14 cellular contexts compared by ENCODE assay signal in the genomic region with DNA sequence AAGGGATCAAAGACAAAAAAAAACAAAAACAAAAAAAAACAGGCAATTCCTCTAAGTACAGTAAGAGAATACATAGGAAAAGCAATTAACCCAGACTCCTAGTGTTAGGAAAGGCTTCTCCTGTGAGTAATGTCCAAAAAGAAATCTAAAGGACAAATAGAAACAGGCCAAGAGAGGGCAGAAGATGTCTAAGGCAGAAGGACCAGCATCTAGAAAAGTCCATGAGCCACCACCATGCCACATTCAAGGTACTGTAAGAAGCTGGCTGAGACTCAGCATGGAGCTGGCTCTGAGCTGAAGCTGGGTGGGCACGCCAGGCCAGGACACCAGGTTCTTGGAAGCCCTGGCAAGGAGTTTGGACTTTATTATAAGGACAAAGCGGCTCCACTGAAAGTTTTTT.
DNase-seq lines count a peak whose midpoint lies in the region; TF ChIP-seq lines count a peak whose summit lies in the region.
"Had no signal": no experiment of that assay in that cellular context is flagged by ENCODE, and none has a peak within 500 bp of the region (broad histone marks: within the 10 kb centered on the region; RNA-seq: fewer than 3 reads in every experiment).

No MANE protein-coding gene starts in this region.

- H3K4me3 ChIP-seq in HAP-1 (no peak overlapping the region), Peyer's patch (no peak overlapping the region)
- H3K4me3 ChIP-seq: BLaER1, prostate gland, tibial nerve had no signal

- no peaks in the 10 kb centered on the region for H3K36me3 ChIP-seq in HAP-1 (replicated peaks)
- no peaks in the 10 kb centered on the region for H3K36me3 ChIP-seq in Peyer's patch
- H3K36me3 ChIP-seq: BLaER1, prostate gland, tibial nerve had no signal

- H3K9me3 ChIP-seq in HAP-1 (no peaks in the 10 kb centered on the region), Peyer's patch (no peaks in the 10 kb centered on the region)
- H3K9me3 ChIP-seq: BLaER1, prostate gland, tibial nerve had no signal

- no peaks in the 10 kb centered on the region for H3K36me3 Mint-ChIP-seq in activated CD4-positive, alpha-beta memory T cell treated with anti-CD3 and anti-CD28 coated beads, Interleukin-2, amount 10 ng/mL, durations not matched to agents 7 days and 5 days (ENCODE audit: low read depth)

- no peaks in the 10 kb centered on the region for H3K4me1 ChIP-seq in HAP-1
- H3K4me1 ChIP-seq in Peyer's patch: peaks cover 0 to 7% (median 0%) of the 10 kb centered on the region in 4 donors
- H3K4me1 ChIP-seq: prostate gland had no signal

- H3K4me1 Mint-ChIP-seq in activated CD4-positive, alpha-beta memory T cell treated with anti-CD3 and anti-CD28 coated beads, Interleukin-2, amount 10 ng/mL, durations not matched to agents 7 days and 5 days: peaks cover 28% of the 10 kb centered on the region

- H3K27me3 ChIP-seq in HAP-1 (ENCODE audit: low read depth) (no peaks in the 10 kb centered on the region), Peyer's patch (no peaks in the 10 kb centered on the region)
- H3K27me3 ChIP-seq: BLaER1, tibial nerve had no signal

- no peak overlapping the region for H3K27ac ChIP-seq in 22Rv1
- no peak overlapping the region for H3K27ac ChIP-seq in Peyer's patch
- H3K27ac ChIP-seq: BLaER1, prostate gland, tibial nerve had no signal

- TF ChIP-seq CTCF in 22Rv1 (IDR thresholded peaks at IDR 0.05): peak; percentile 21
- peak in 1 of 6 experiments; percentile 46 for TF ChIP-seq CTCF in Peyer's patch (IDR thresholded peaks at IDR 0.05)

- no peaks in the 10 kb centered on the region for H3K9me3 Mint-ChIP-seq in activated CD4-positive, alpha-beta memory T cell treated with anti-CD3 and anti-CD28 coated beads, Interleukin-2, amount 10 ng/mL, durations not matched to agents 7 days and 5 days

- H3K4me3 Mint-ChIP-seq in activated CD4-positive, alpha-beta memory T cell treated with anti-CD3 and anti-CD28 coated beads, Interleukin-2, amount 10 ng/mL, durations not matched to agents 7 days and 5 days: no peak overlapping the region

- peak; percentile 65 for DNase-seq in EH (ENCODE audit: low read depth)
- peak; percentile 33 for DNase-seq in NOMO-1 treated with dmso at 0.1 percent for 144 hours (lab: John Stamatoyannopoulos, UW; ENCODE audit: unreplicated experiment)
- peak; percentile 31 for DNase-seq in fibroblast of peridontal ligament (ENCODE audit: extremely low read depth)
- no peak for DNase-seq in HAP-1 (ENCODE audit: low spot score in 2 of 2)
- DNase-seq in Peyer's patch: no peak
- DNase-seq in NCI-H2171 (lab: John Stamatoyannopoulos, UW): no peak
- no peak for DNase-seq in activated CD4-positive, alpha-beta memory T cell treated with anti-CD3 and anti-CD28 coated beads, Interleukin-2, amount 10 ng/mL, durations not matched to agents 7 days and 5 days
- DNase-seq: activated naive CD4-positive, alpha-beta T cell; effector memory CD4-positive, alpha-beta T cell; NCI-H187 had no signal

- in situ Hi-C loops in HAP-1 (cut with MboI; ENCODE audit: low sequenced_read_pairs): no loop called here

- CTCF ChIA-PET in activated CD4-positive, alpha-beta memory T cell treated with anti-CD3 and anti-CD28 coated beads, Interleukin-2, amount 10 ng/mL, durations not matched to agents 7 days and 5 days (lab: Charles Lee): interaction anchor here (0.9 to 1.7 kb wide), 2 partner anchors 10 to 19 kb away, joined by 3 to 4 read pairs; no protein-coding TSS in a partner anchor

- H3K27ac Mint-ChIP-seq in activated CD4-positive, alpha-beta memory T cell treated with anti-CD3 and anti-CD28 coated beads, Interleukin-2, amount 10 ng/mL, durations not matched to agents 7 days and 5 days: no peak overlapping the region

- POLR2A ChIA-PET in activated CD4-positive, alpha-beta memory T cell treated with anti-CD3 and anti-CD28 coated beads, Interleukin-2, amount 10 ng/mL, durations not matched to agents 7 days and 5 days (lab: Charles Lee): no interaction called here

- TF ChIP-seq POLR2A in Peyer's patch (IDR thresholded peaks at IDR 0.05): no peak

- peaks cover 2% of the 10 kb centered on the region for H3K27me3 Mint-ChIP-seq in activated CD4-positive, alpha-beta memory T cell treated with anti-CD3 and anti-CD28 coated beads, Interleukin-2, amount 10 ng/mL, durations not matched to agents 7 days and 5 days

Comparison
In these comparisons a context has a peak if more than half of its experiments do, and no peak if none do; other contexts are left out.
1. DNase-seq: peak in EH (single experiment), NOMO-1 treated with dmso at 0.1 percent for 144 hours (single experiment) and fibroblast of peridontal ligament (single experiment); none in HAP-1 (0 of 2), Peyer's patch (0 of 3), NCI-H2171 (single experiment) and activated CD4-positive, alpha-beta memory T cell treated with anti-CD3 and anti-CD28 coated beads, Interleukin-2, amount 10 ng/mL, durations not matched to agents 7 days and 5 days (single experiment).